ENCODE assay signal across 8 cellular contexts in the genomic region with DNA sequence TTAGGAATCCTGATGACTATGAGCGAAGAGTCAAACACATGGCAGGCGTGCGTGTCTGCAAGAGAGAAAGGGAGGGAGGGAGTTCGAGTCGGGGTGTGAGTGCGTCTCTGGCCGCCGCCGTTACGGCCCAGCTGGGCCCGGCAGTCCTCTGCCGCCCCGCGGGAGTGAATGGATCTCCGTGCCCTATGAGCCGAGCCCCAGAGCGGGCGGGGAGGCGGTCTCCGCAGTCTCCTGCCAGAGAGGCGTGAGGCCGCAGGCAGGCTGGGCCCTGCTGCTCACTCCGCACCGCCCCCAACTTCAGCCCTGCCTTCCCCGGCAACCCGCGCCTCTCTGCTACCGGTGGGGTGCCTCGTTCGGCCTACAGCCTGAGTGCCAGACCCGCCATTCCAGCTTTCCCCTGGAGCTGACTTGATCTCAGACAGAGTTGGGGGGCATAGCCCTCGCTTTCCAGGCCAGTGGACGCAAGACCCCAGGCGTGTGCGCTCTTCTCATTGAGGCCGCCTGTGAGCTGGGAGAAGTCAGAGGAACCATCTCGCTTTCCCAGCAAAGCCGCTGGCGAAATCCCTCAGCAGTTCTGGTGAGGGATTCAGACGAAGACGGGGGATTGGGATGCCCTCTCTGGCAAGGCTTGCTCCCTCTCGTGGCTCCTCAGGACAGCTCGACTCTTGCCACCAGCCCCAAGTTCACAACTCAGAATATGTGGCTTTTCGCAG. TPM values are rescaled to one million over a fixed set of nuclear protein-coding genes. Genes with fewer than 3 reads are reported as not detected.
DNase-seq lines count a peak whose midpoint lies in the region; ATAC-seq and TF ChIP-seq lines count a peak whose summit lies in the region.

No MANE protein-coding gene starts in this region.

- intact Hi-C loops in CD8-positive, alpha-beta T cell (cut with DNase I, micrococcal nuclease) = loop anchor here (5.0 kb wide), 2 partner anchors 130 to 195 kb away; no protein-coding TSS in a partner anchor
- intact Hi-C loops in MCF 10A (cut with micrococcal nuclease) = loop anchor here (1.0 to 10.0 kb wide), 2 partner anchors 39 to 112 kb away; no protein-coding TSS in a partner anchor

- peaks cover 10% of the 10 kb centered on the region for H3K4me1 ChIP-seq in CD8-positive, alpha-beta T cell (ENCODE audit: insufficient read depth, low read length)
- H3K4me1 ChIP-seq in iPS-15b (ENCODE audit: control insufficient read depth, insufficient read depth, low read length) = peaks cover 10% of the 10 kb centered on the region
- peaks cover 2% of the 10 kb centered on the region for H3K4me1 ChIP-seq in rectal smooth muscle tissue (ENCODE audit: control insufficient read depth, insufficient read depth, low read length)

- no peaks in the 10 kb centered on the region for H3K27me3 ChIP-seq in CD8-positive, alpha-beta T cell (ENCODE audit: insufficient read depth, low read length)
- no peaks in the 10 kb centered on the region for H3K27me3 ChIP-seq in MG63
- peaks cover 3% of the 10 kb centered on the region for H3K27me3 ChIP-seq in iPS-15b (ENCODE audit: control insufficient read depth, insufficient read depth, low read length)
- H3K27me3 ChIP-seq in rectal smooth muscle tissue (ENCODE audit: control insufficient read depth, insufficient read depth, low read length) = peaks cover 3% of the 10 kb centered on the region

- no peaks in the 10 kb centered on the region for H3K9me3 Mint-ChIP-seq in CD8-positive, alpha-beta T cell
- H3K9me3 Mint-ChIP-seq in MCF 10A (ENCODE audit: unreplicated experiment) = no peaks in the 10 kb centered on the region

- H3K27ac ChIP-seq in CD8-positive, alpha-beta T cell (ENCODE audit: low read depth, low read length) = no peak overlapping the region
- H3K27ac ChIP-seq in rectal smooth muscle tissue (ENCODE audit: low read depth, low read length) = peak overlapping the region; percentile 96

- H3K9me3 ChIP-seq in CD8-positive, alpha-beta T cell (ENCODE audit: low read length) = no peaks in the 10 kb centered on the region
- no peaks in the 10 kb centered on the region for H3K9me3 ChIP-seq in MG63
- no peaks in the 10 kb centered on the region for H3K9me3 ChIP-seq in iPS-15b (ENCODE audit: control insufficient read depth, insufficient read depth, low read length)

- H3K4me3 ChIP-seq in CD8-positive, alpha-beta T cell (ENCODE audit: low read depth, low read length) = no peak overlapping the region
- peak overlapping the region; percentile 53 for H3K4me3 ChIP-seq in MG63
- peak overlapping the region; percentile 64 for H3K4me3 ChIP-seq in iPS-15b (ENCODE audit: low read depth, low read length)
- H3K4me3 ChIP-seq in rectal smooth muscle tissue (ENCODE audit: low read length) = peak overlapping the region; percentile 44

- TF ChIP-seq CTCF in CD8-positive, alpha-beta T cell (IDR thresholded peaks at IDR 0.05) = no peak
- no peak for TF ChIP-seq CTCF in MCF 10A (IDR thresholded peaks at IDR 0.05; ENCODE audit: unreplicated experiment)

- H3K9ac ChIP-seq in iPS-15b (ENCODE audit: low read depth, low read length) (no peak overlapping the region), rectal smooth muscle tissue (ENCODE audit: low read length) (no peak overlapping the region)

- ATAC-seq in CD8-positive, alpha-beta T cell = peak; percentile 17
- no peak for ATAC-seq in GM21786 (IDR thresholded peaks at IDR 0.05; ENCODE audit: unreplicated experiment)

- peak overlapping the region; percentile 74 for H3K4me3 Mint-ChIP-seq in CD8-positive, alpha-beta T cell
- peak overlapping the region; percentile 89 for H3K4me3 Mint-ChIP-seq in MCF 10A (ENCODE audit: unreplicated experiment)

- peaks cover 6% of the 10 kb centered on the region for H3K27me3 Mint-ChIP-seq in CD8-positive, alpha-beta T cell (ENCODE audit: low read depth)
- peaks cover under 1% of the 10 kb centered on the region for H3K27me3 Mint-ChIP-seq in MCF 10A (ENCODE audit: insufficient read depth, unreplicated experiment)

- peaks cover 2% of the 10 kb centered on the region for H3K36me3 Mint-ChIP-seq in CD8-positive, alpha-beta T cell
- H3K36me3 Mint-ChIP-seq in MCF 10A (ENCODE audit: insufficient read depth, unreplicated experiment) = no peaks in the 10 kb centered on the region

- CTCF ChIA-PET in CD8-positive, alpha-beta T cell (lab: Charles Lee) = no interaction called here
- CTCF ChIA-PET in MCF 10A (lab: Yijun Ruan, JAX) = interaction anchor here (0.8 to 2.1 kb wide), 6 partner anchors 9 to 101 kb away, joined by 3 to 8 read pairs (median 3); no protein-coding TSS in a partner anchor

- TSS peak; percentile 26 for BruUV-seq in MCF 10A (replicated peaks; lab: Mats Ljungman, UMichigan)

- H3K27ac Mint-ChIP-seq in CD8-positive, alpha-beta T cell = no peak overlapping the region
- no peak overlapping the region for H3K27ac Mint-ChIP-seq in MCF 10A (ENCODE audit: low read depth, unreplicated experiment)

- no peaks in the 10 kb centered on the region for H3K36me3 ChIP-seq in CD8-positive, alpha-beta T cell (ENCODE audit: insufficient read depth, low read length)
- H3K36me3 ChIP-seq in MG63 (no peaks in the 10 kb centered on the region), iPS-15b (ENCODE audit: control insufficient read depth, insufficient read depth, low read length) (no peaks in the 10 kb centered on the region), rectal smooth muscle tissue (ENCODE audit: control insufficient read depth, insufficient read depth, low read length) (no peaks in the 10 kb centered on the region)

- peak in 1 of 7 experiments; percentile 49 for DNase-seq in CD8-positive, alpha-beta T cell
- DNase-seq in MG63 = peak; percentile 73
- peak; percentile 43 for DNase-seq in MCF 10A (ENCODE audit: unreplicated experiment)
- no peak for DNase-seq in GM19238 (ENCODE audit: insufficient read length, low spot score)
- no peak for DNase-seq in NCI-H1930 (lab: John Stamatoyannopoulos, UW)

- POLR2A ChIA-PET in CD8-positive, alpha-beta T cell (lab: Charles Lee) = no interaction called here
- POLR2A ChIA-PET in MCF 10A (lab: Yijun Ruan, JAX) = interaction anchor here (0.7 to 6.0 kb wide), 3 partner anchors 23 to 607 kb away, joined by 3 to 51 read pairs (median 4); no protein-coding TSS in a partner anchor

- peaks cover 13% of the 10 kb centered on the region for H3K4me1 Mint-ChIP-seq in CD8-positive, alpha-beta T cell (ENCODE audit: low read depth)
- H3K4me1 Mint-ChIP-seq in MCF 10A (ENCODE audit: insufficient read depth, unreplicated experiment) = no peaks in the 10 kb centered on the region

RNA-seq across cellular contexts. Expression of a gene that starts 1.4 kb away (rescaled TPM):
- under 1 TPM; 0.16 to 0.17 TPM for total RNA-seq in CD8-positive, alpha-beta T cell
- 2.0 and 6.2 TPM in 2 replicates for total RNA-seq in MG63 (2014; rRNA removed; shearing (Covaris generic); ENCODE audit: low replicate concordance)
- total RNA-seq in MCF 10A (2022) = 11.9 and 13.7 TPM in 2 replicates

Comparison
In these comparisons a context has a peak if more than half of its experiments do, and no peak if none do; other contexts are left out.
1. DNase-seq: peak in MG63 (single experiment) and MCF 10A (single experiment); none in GM19238 (single experiment) and NCI-H1930 (0 of 2).